Comparison of ENCODE assay signal across 14 cellular contexts in the genomic region with DNA sequence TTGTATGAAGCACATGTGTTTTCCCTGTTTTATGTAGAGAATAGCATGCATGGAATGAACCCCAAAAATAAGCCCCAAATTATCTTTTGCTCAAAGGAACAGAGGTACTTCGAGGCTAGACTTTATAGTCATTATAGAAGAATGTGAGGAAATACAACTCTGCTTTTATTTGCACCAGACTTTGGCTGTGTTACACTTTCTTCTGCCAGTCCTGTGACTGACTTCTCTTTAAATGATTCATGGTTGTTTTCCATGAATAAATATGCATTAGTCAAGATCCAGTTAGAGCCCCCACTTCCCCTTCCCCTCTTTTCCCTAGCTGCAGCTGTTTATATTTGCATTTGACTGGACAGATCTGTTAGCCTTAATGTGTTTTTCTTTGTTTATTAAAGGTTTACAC.
A peak's percentile ranks its signal among the peaks of the same experiment; 100 is the strongest.
DNase-seq lines count a peak whose midpoint lies in the region; ATAC-seq and TF ChIP-seq lines count a peak whose summit lies in the region.
"Had no signal": no experiment of that assay in that cellular context is flagged by ENCODE, and none has a peak within 500 bp of the region (broad histone marks: within the 10 kb centered on the region; RNA-seq: fewer than 3 reads in every experiment).

No MANE protein-coding gene starts in this region.

- H3K27ac Mint-ChIP-seq in mesothelial cell of epicardium (peak overlapping the region; percentile 4), T-helper 17 cell (no peak overlapping the region)
- H3K27ac Mint-ChIP-seq: activated naive CD8-positive, alpha-beta T cell had no signal

- peaks cover 35% of the 10 kb centered on the region for H3K36me3 Mint-ChIP-seq in mesothelial cell of epicardium
- H3K36me3 Mint-ChIP-seq in T-helper 17 cell (ENCODE audit: low read depth), result peaks cover 6% of the 10 kb centered on the region

- H3K27me3 Mint-ChIP-seq in mesothelial cell of epicardium (ENCODE audit: low read depth), result no peaks in the 10 kb centered on the region
- no peaks in the 10 kb centered on the region for H3K27me3 Mint-ChIP-seq in T-helper 17 cell
- H3K27me3 Mint-ChIP-seq: activated naive CD8-positive, alpha-beta T cell had no signal

- peak; percentile 28 for DNase-seq in AG08396 (ENCODE audit: low spot score)
- DNase-seq in NCI-H226, result peak; percentile 65
- DNase-seq in dedifferentiated amniotic fluid mesenchymal stem cell (ENCODE audit: extremely low spot score), result peak; percentile 67
- DNase-seq in mesothelial cell of epicardium (ENCODE audit: low spot score in 2 of 2, unreplicated experiment in 2 of 2), result no peak
- no peak for DNase-seq in T-helper 17 cell
- no peak for DNase-seq in activated CD4-positive, alpha-beta T cell treated with anti-CD3 and anti-CD28 coated beads, Interleukin-2, amount 50 U/mL, for 48 hours
- DNase-seq: activated CD8-positive, alpha-beta memory T cell treated with anti-CD3 and anti-CD28 coated beads, Interleukin-2, amount 50 U/mL, for 48 hours; BE2C; effector memory CD4-positive, alpha-beta T cell; NCI-H1694 had no signal

- peaks cover 28% of the 10 kb centered on the region for H3K4me1 Mint-ChIP-seq in mesothelial cell of epicardium
- no peaks in the 10 kb centered on the region for H3K4me1 Mint-ChIP-seq in T-helper 17 cell

- H3K9me3 ChIP-seq in T-helper 17 cell (ENCODE audit: control insufficient read depth, low read length, poor library complexity, severe bottlenecking), result no peaks in the 10 kb centered on the region
- H3K9me3 ChIP-seq: HAP-1 had no signal

- ATAC-seq in GM19328 (IDR thresholded peaks at IDR 0.05; ENCODE audit: unreplicated experiment) (no peak), T-helper 17 cell (no peak), GM18873 (IDR thresholded peaks at IDR 0.05; ENCODE audit: low FRiP score, unreplicated experiment) (no peak)

- TF ChIP-seq CTCF in mesothelial cell of epicardium (IDR thresholded peaks at IDR 0.05; ENCODE audit: unreplicated experiment), result no peak

- peaks cover 30% of the 10 kb centered on the region for H3K9me3 Mint-ChIP-seq in mesothelial cell of epicardium

- H3K4me3 Mint-ChIP-seq in mesothelial cell of epicardium (no peak overlapping the region), T-helper 17 cell (no peak overlapping the region)
- H3K4me3 Mint-ChIP-seq: activated naive CD8-positive, alpha-beta T cell had no signal

Comparison
In these comparisons a context has a peak if more than half of its experiments do, and no peak if none do; other contexts are left out.
1. DNase-seq: peak in AG08396 (single experiment), NCI-H226 (single experiment) and dedifferentiated amniotic fluid mesenchymal stem cell (single experiment); none in mesothelial cell of epicardium (0 of 2), T-helper 17 cell (0 of 3) and activated CD4-positive, alpha-beta T cell treated with anti-CD3 and anti-CD28 coated beads, Interleukin-2, amount 50 U/mL, for 48 hours (0 of 2).